ENCODE assay signal across 8 cellular contexts in genomic region chr7:36784991-36785940, GRCh38.
DNase-seq lines count a peak whose midpoint lies in the region; ATAC-seq, FAIRE-seq and TF ChIP-seq lines count a peak whose summit lies in the region.

No MANE protein-coding gene starts in this region.

- H3K4me1 ChIP-seq in GM23338 (ENCODE audit: insufficient read depth), result no peaks in the 10 kb centered on the region

- DNase-seq in GM23338 (ENCODE audit: low spot score), result no peak
- DNase-seq in NCI-H1436 treated with DMSO at 0.1 percent for 48 hours (lab: John Stamatoyannopoulos, UW), result peak; percentile 22
- DNase-seq in activated T-cell treated with anti-CD3 and anti-CD28 coated beads, Interleukin-2, amount 50 U/mL, for 48 hours, result peak; percentile 62 to 66
- DNase-seq in left colon, result peak; percentile 31 to 49
- peak; percentile 67 for DNase-seq in stimulated activated CD8-positive, alpha-beta memory T cell treated with anti-CD3 and anti-CD28 coated beads, Interleukin-4, amount 100 ng/mL, for 48 hours
- DNase-seq in D721Med (ENCODE audit: insufficient read length, low spot score), result no peak
- DNase-seq in NCI-H2196 (lab: John Stamatoyannopoulos, UW; ENCODE audit: unreplicated experiment), result no peak

- no peak for FAIRE-seq in D721Med (lab: Jason Lieb, UNC)

- H3K27me3 ChIP-seq in GM23338 (ENCODE audit: insufficient read depth), result no peaks in the 10 kb centered on the region

- H3K27ac Mint-ChIP-seq in GM23338, result no peak overlapping the region

- H3K4me1 Mint-ChIP-seq in GM23338, result 0 out of 3 replicates have a peak, but pooled peaks cover 3% of the 10 kb centered on the region

- ATAC-seq in GM23338 (no peak), left colon (peak; percentile 67)

- H3K27me3 Mint-ChIP-seq in GM23338 (ENCODE audit: insufficient read depth, low read depth, poor library complexity), result peaks cover 2% of the 10 kb centered on the region

- H3K9me3 Mint-ChIP-seq in GM23338, result no peaks in the 10 kb centered on the region

- no peak overlapping the region for H3K4me3 ChIP-seq in GM23338

- no peaks in the 10 kb centered on the region for H3F3A ChIP-seq in GM23338 (replicated peaks; ENCODE audit: low read depth)

- no peaks in the 10 kb centered on the region for H3K36me3 ChIP-seq in GM23338 (ENCODE audit: insufficient read depth)

- TF ChIP-seq CTCF in GM12872 (IDR thresholded peaks at IDR 0.05; ENCODE audit: insufficient read depth, low read depth, low read length) (peak; percentile 21; the same call in 1 of the 3 replicates), GM23338 (conservative IDR thresholded peaks at IDR 0.05; ENCODE audit: low read depth in 2 of 2) (no peak), D721Med (IDR thresholded peaks at IDR 0.05; ENCODE audit: insufficient read depth, missing control alignments) (no peak)

- intact Hi-C loops in left colon (cut with DNase I, micrococcal nuclease), result no loop called here

- no peak overlapping the region for H3K27ac ChIP-seq in GM23338 (ENCODE audit: low read depth)

- H3K4me2 ChIP-seq in GM23338, result no peak overlapping the region

- H2AFZ ChIP-seq in GM23338, result 0 out of 2 replicates have a peak overlapping the region, but pooled peaks have one; percentile 61

- H4K20me1 ChIP-seq in GM23338 (replicated peaks; ENCODE audit: insufficient read depth), result no peaks in the 10 kb centered on the region

- H3K36me3 Mint-ChIP-seq in GM23338 (ENCODE audit: low read depth), result no peaks in the 10 kb centered on the region

- H3K4me3 Mint-ChIP-seq in GM23338, result no peak overlapping the region

- H3K9me2 ChIP-seq in GM23338 (ENCODE audit: insufficient read depth), result peaks cover 8% of the 10 kb centered on the region; the same call in 1 of the 2 replicates

- H3K79me2 ChIP-seq in GM23338 (replicated peaks; ENCODE audit: insufficient read depth), result no peaks in the 10 kb centered on the region

TF ChIP-seq in GM23338, 12 proteins besides CTCF, POLR2A, EP300 and RAD21:
- TF ChIP-seq EZH2 (IDR thresholded peaks at IDR 0.05; ENCODE audit: low read depth, unreplicated experiment) (no peak), NANOG (IDR thresholded peaks at IDR 0.05; ENCODE audit: borderline replicate concordance) (no peak), EZH2phosphoT487 (IDR thresholded peaks at IDR 0.05; ENCODE audit: unreplicated experiment) (no peak), REST (IDR thresholded peaks at IDR 0.05; ENCODE audit: unreplicated experiment) (no peak), ZNF114 (CRISPR knock-in tag; IDR thresholded peaks at IDR 0.05) (no peak), CREB1 (CRISPR knock-in tag; IDR thresholded peaks at IDR 0.05; ENCODE audit: low read depth) (no peak), ZNF462 (CRISPR knock-in tag; IDR thresholded peaks at IDR 0.05) (no peak), JUNB (IDR thresholded peaks at IDR 0.05; ENCODE audit: unreplicated experiment) (no peak), ZNF331 (CRISPR knock-in tag; IDR thresholded peaks at IDR 0.05; ENCODE audit: low read depth) (no peak), STAT1 (IDR thresholded peaks at IDR 0.05; ENCODE audit: unreplicated experiment) (no peak), POLR2AphosphoS5 (IDR thresholded peaks at IDR 0.05; ENCODE audit: low read depth) (no peak), ETS1 (IDR thresholded peaks at IDR 0.05) (no peak)
TF ChIP-seq in GM23338: peak in this region for 0.

Comparison
In these comparisons a context has a peak if more than half of its experiments do, and no peak if none do; other contexts are left out.
1. DNase-seq: peak in NCI-H1436 treated with DMSO at 0.1 percent for 48 hours (single experiment), activated T-cell treated with anti-CD3 and anti-CD28 coated beads, Interleukin-2, amount 50 U/mL, for 48 hours (2 of 2), left colon (2 of 2) and stimulated activated CD8-positive, alpha-beta memory T cell treated with anti-CD3 and anti-CD28 coated beads, Interleukin-4, amount 100 ng/mL, for 48 hours (single experiment); none in GM23338 (single experiment), D721Med (single experiment) and NCI-H2196 (single experiment).